Comparison of ENCODE assay signal across 9 cellular contexts in the genomic region with DNA sequence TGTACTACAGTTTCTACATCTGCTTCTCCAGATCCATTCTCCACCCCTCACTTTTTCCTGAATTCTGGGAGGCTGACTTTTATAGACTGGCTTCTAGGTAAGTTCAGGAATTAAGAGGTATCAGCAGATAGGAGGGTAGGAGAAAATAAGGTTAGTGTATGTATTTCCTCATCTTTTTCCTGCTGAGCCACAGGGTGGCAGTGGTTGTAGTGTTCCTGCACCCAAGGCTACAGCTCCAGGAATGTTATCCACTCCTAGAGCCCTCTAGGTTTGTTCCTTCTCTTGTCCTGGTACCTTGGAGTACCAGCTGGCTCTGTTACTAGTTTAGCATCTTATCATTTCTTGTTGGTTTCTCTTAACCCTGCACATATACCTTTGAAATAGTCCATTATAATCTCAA. TPM values are rescaled to one million over a fixed set of nuclear protein-coding genes. Genes with fewer than 3 reads are reported as not detected.
DNase-seq lines count a peak whose midpoint lies in the region; ATAC-seq and TF ChIP-seq lines count a peak whose summit lies in the region.
"Had no signal": no experiment of that assay in that cellular context is flagged by ENCODE, and none has a peak within 500 bp of the region (broad histone marks: within the 10 kb centered on the region; RNA-seq: fewer than 3 reads in every experiment).

No MANE protein-coding gene starts in this region.

- no peak for ATAC-seq in HG03342 (IDR thresholded peaks at IDR 0.05; ENCODE audit: unreplicated experiment)
- no peak for ATAC-seq in HG02588 (IDR thresholded peaks at IDR 0.05; ENCODE audit: unreplicated experiment)

- TF ChIP-seq CTCF in GM12865 (IDR thresholded peaks at IDR 0.05; ENCODE audit: insufficient read depth, low read depth, low read length, missing control alignments) (peak; percentile 10), endothelial cell (IDR thresholded peaks at IDR 0.05; ENCODE audit: unreplicated experiment) (no peak)

- no peak overlapping the region for H3K4me3 ChIP-seq in GM12865 (ENCODE audit: low read depth, low read length)

- no peaks in the 10 kb centered on the region for H3K27me3 Mint-ChIP-seq in endothelial cell (ENCODE audit: unreplicated experiment)

- H3K9me3 Mint-ChIP-seq in endothelial cell (ENCODE audit: unreplicated experiment), result no peaks in the 10 kb centered on the region

- peaks cover 21% of the 10 kb centered on the region for H3K4me1 Mint-ChIP-seq in endothelial cell (ENCODE audit: unreplicated experiment)

- DNase-seq in GM12865 (ENCODE audit: low read depth) (no peak), NCI-H226 (peak; percentile 15), endothelial cell (ENCODE audit: low spot score) (no peak), pons (ENCODE audit: low spot score) (peak; percentile 18)
- no peak for DNase-seq in central memory CD4-positive, alpha-beta T cell
- DNase-seq: left cardiac atrium had no signal

- H3K4me3 Mint-ChIP-seq in endothelial cell (ENCODE audit: unreplicated experiment), result no peak overlapping the region

- peak overlapping the region; percentile 36 for H3K27ac Mint-ChIP-seq in endothelial cell (ENCODE audit: unreplicated experiment)

- no peaks in the 10 kb centered on the region for H3K36me3 Mint-ChIP-seq in endothelial cell (ENCODE audit: low read depth, unreplicated experiment)

RNA-seq across cellular contexts. Expression of a gene that starts 40.7 kb away (rescaled TPM):
- total RNA-seq in endothelial cell (ENCODE audit: unreplicated experiment), result 1.4 TPM
- total RNA-seq: activated CD8-positive, alpha-beta memory T cell treated with anti-CD3 and anti-CD28 coated beads for 36 hours had no signal

RNA-seq across cellular contexts. Expression of a gene that starts 50.4 kb away (rescaled TPM):
- 63.8 TPM for total RNA-seq in endothelial cell (ENCODE audit: unreplicated experiment)

Comparison
In these comparisons a context has a peak if more than half of its experiments do, and no peak if none do; other contexts are left out.
1. DNase-seq: peak in NCI-H226 (single experiment) and pons (single experiment); none in GM12865 (single experiment), endothelial cell (single experiment) and central memory CD4-positive, alpha-beta T cell (single experiment).